24 cellular contexts compared by ENCODE assay signal in genomic region chr10:82815680-82816079, GRCh38.
"Had no signal": no experiment of that assay in that cellular context is flagged by ENCODE, and none has a peak within 500 bp of the region (broad histone marks: within the 10 kb centered on the region; RNA-seq: fewer than 3 reads in every experiment).

No MANE protein-coding gene starts in this region.

- H3K27me3 Mint-ChIP-seq: activated CD4-positive, alpha-beta T cell treated with anti-CD3 and anti-CD28 coated beads for 36 hours; activated CD8-positive, alpha-beta memory T cell treated with anti-CD3 and anti-CD28 coated beads, Interleukin-2, amount 10 ng/mL, durations not matched to agents 7 days and 5 days; naive thymus-derived CD8-positive, alpha-beta T cell; stimulated activated naive CD8-positive, alpha-beta T cell treated with anti-CD3 and anti-CD28 coated beads, Interleukin-15, Interleukin-2, amounts not matched to agents 100 ng/mL and 50 ng/mL, for 24 hours; type B pancreatic cell had no signal

- H3K9me3 ChIP-seq: esophagus muscularis mucosa, heart left ventricle, lower lobe of right lung, right lobe of liver had no signal

- H3K27ac ChIP-seq: esophagus muscularis mucosa, foreskin keratinocyte, heart left ventricle, lower lobe of right lung, right lobe of liver had no signal

- H3K4me1 ChIP-seq: esophagus muscularis mucosa, heart left ventricle, lower lobe of right lung, right lobe of liver had no signal

- H3K4me3 ChIP-seq: esophagus muscularis mucosa, heart left ventricle, lower lobe of right lung, right lobe of liver had no signal

- DNase-seq: activated CD4-positive, alpha-beta T cell treated with anti-CD3 and anti-CD28 coated beads for 36 hours; activated CD4-positive, CD25-positive, alpha-beta regulatory T cell; activated CD8-positive, alpha-beta memory T cell treated with anti-CD3 and anti-CD28 coated beads, Interleukin-2, amount 10 ng/mL, durations not matched to agents 7 days and 5 days; activated CD8-positive, alpha-beta T cell treated with anti-CD3 and anti-CD28 coated beads, Interleukin-2, amount 10 ng/mL, durations not matched to agents 7 days and 5 days; activated T-cell treated with anti-CD3 and anti-CD28 coated beads, Interleukin-2, amount 50 U/mL, for 48 hours; anterior cingulate cortex; dermis blood vessel endothelial cell; effector CD4-positive, alpha-beta T cell; foreskin keratinocyte; heart left ventricle; hypothalamus; immature natural killer cell; lower lobe of right lung; mesenchymal stem cell; naive thymus-derived CD8-positive, alpha-beta T cell; occipital lobe; right lobe of liver; stimulated activated CD4-positive, alpha-beta T cell treated with anti-CD3 and anti-CD28 coated beads, Interleukin-4, amount 100 ng/mL, for 1 hour had no signal

- H3K27ac Mint-ChIP-seq: activated CD4-positive, alpha-beta T cell treated with anti-CD3 and anti-CD28 coated beads for 36 hours; activated CD8-positive, alpha-beta memory T cell treated with anti-CD3 and anti-CD28 coated beads, Interleukin-2, amount 10 ng/mL, durations not matched to agents 7 days and 5 days; activated CD8-positive, alpha-beta T cell treated with anti-CD3 and anti-CD28 coated beads, Interleukin-2, amount 10 ng/mL, durations not matched to agents 7 days and 5 days; activated naive CD4-positive, alpha-beta T cell treated with anti-CD3 and anti-CD28 coated beads, Interleukin-2, amount 50 U/mL, for 72 hours; activated T-helper 2 cell treated with anti-CD3 and anti-CD28 coated beads, Interferon-gamma antibody, Interleukin-2, Interleukin-4, amounts not matched to agents 10 μg/mL and 5 μg/mL and 100 μg/mL, durations not matched to agents 14 hours and 24 hours and 36 hours; immature natural killer cell; naive thymus-derived CD8-positive, alpha-beta T cell; stimulated activated naive CD8-positive, alpha-beta T cell treated with anti-CD3 and anti-CD28 coated beads, Interleukin-15, Interleukin-2, amounts not matched to agents 100 ng/mL and 50 ng/mL, for 24 hours; type B pancreatic cell had no signal

- H3K27me3 ChIP-seq: esophagus muscularis mucosa, foreskin keratinocyte, heart left ventricle, right lobe of liver had no signal

- ATAC-seq: activated CD4-positive, alpha-beta T cell treated with anti-CD3 and anti-CD28 coated beads for 36 hours; activated CD8-positive, alpha-beta memory T cell treated with anti-CD3 and anti-CD28 coated beads, Interleukin-2, amount 10 ng/mL, durations not matched to agents 7 days and 5 days; activated CD8-positive, alpha-beta T cell treated with anti-CD3 and anti-CD28 coated beads, Interleukin-2, amount 10 ng/mL, durations not matched to agents 7 days and 5 days; activated naive CD4-positive, alpha-beta T cell treated with anti-CD3 and anti-CD28 coated beads, Interleukin-2, amount 50 U/mL, for 72 hours; foreskin keratinocyte; heart left ventricle; lower lobe of right lung; naive thymus-derived CD8-positive, alpha-beta T cell; right lobe of liver had no signal

- H3K36me3 ChIP-seq: esophagus muscularis mucosa, heart left ventricle, lower lobe of right lung, right lobe of liver had no signal

- H3K4me3 Mint-ChIP-seq: activated CD4-positive, alpha-beta T cell treated with anti-CD3 and anti-CD28 coated beads for 36 hours; activated CD8-positive, alpha-beta memory T cell treated with anti-CD3 and anti-CD28 coated beads, Interleukin-2, amount 10 ng/mL, durations not matched to agents 7 days and 5 days; activated CD8-positive, alpha-beta T cell treated with anti-CD3 and anti-CD28 coated beads, Interleukin-2, amount 10 ng/mL, durations not matched to agents 7 days and 5 days; immature natural killer cell; naive thymus-derived CD8-positive, alpha-beta T cell; neural crest cell; stimulated activated naive CD8-positive, alpha-beta T cell treated with anti-CD3 and anti-CD28 coated beads, Interleukin-15, Interleukin-2, amounts not matched to agents 100 ng/mL and 50 ng/mL, for 24 hours; type B pancreatic cell had no signal

- H3K4me1 Mint-ChIP-seq: activated CD4-positive, alpha-beta T cell treated with anti-CD3 and anti-CD28 coated beads for 36 hours; activated CD8-positive, alpha-beta memory T cell treated with anti-CD3 and anti-CD28 coated beads, Interleukin-2, amount 10 ng/mL, durations not matched to agents 7 days and 5 days; immature natural killer cell; naive thymus-derived CD8-positive, alpha-beta T cell had no signal

- H3K36me3 Mint-ChIP-seq: activated CD8-positive, alpha-beta memory T cell treated with anti-CD3 and anti-CD28 coated beads, Interleukin-2, amount 10 ng/mL, durations not matched to agents 7 days and 5 days; immature natural killer cell; naive thymus-derived CD8-positive, alpha-beta T cell; type B pancreatic cell had no signal

- H3K9me3 Mint-ChIP-seq: neural crest cell, type B pancreatic cell had no signal
